Comparison of ENCODE assay signal across 25 cellular contexts in the genomic region with DNA sequence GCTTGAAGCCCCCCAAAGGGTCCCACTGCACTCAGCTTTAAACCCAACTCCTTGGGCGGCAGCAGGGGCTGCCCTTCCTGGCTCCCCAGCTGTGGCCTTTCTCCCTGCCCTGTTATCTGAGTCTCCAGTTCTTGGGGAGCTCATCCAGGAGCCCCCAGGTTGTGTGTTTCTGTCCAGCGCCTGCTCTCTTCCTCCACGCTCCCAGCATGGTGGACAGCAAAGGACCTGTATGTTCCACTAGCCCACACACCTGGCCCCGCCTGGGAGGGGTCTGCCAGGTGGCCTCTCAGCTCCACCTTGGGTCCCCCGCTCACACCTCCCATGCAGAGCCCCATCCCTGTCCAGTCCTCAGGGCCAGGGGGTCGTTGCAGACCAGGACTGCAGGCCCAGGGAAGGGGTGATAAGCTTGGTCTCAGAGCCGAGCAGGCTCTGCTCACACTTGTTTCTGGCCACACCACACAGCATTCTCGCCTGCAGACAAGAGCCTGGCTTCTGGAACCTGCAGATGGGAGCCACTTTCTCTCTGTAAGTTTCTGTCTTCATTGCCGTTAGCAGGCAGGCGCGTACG.
DNase-seq lines count a peak whose midpoint lies in the region; ATAC-seq and TF ChIP-seq lines count a peak whose summit lies in the region.
"Had no signal": no experiment of that assay in that cellular context is flagged by ENCODE, and none has a peak within 500 bp of the region (broad histone marks: within the 10 kb centered on the region; RNA-seq: fewer than 3 reads in every experiment).

No MANE protein-coding gene starts in this region.

- H3K27me3 Mint-ChIP-seq in H9 (ENCODE audit: low read depth) (no peaks in the 10 kb centered on the region; the same call in none of the 2 replicates), brain (no peaks in the 10 kb centered on the region)
- H3K27me3 Mint-ChIP-seq: activated naive CD8-positive, alpha-beta T cell treated with anti-CD3 and anti-CD28 coated beads, Interleukin-2, amount 50 U/mL, for 24 hours; IgD-negative memory B cell had no signal

- H3K36me3 ChIP-seq in spleen (peaks cover 0 to 60% (median 0%) of the 10 kb centered on the region in 6 donors), GM23248 (ENCODE audit: low read depth) (peaks cover 11% of the 10 kb centered on the region)

- no peak overlapping the region for H3K23ac ChIP-seq in H9 (ENCODE audit: insufficient read length, low read depth, low read length)

- H3K4me3 Mint-ChIP-seq in H9: no peak overlapping the region
- H3K4me3 Mint-ChIP-seq in brain: no peak overlapping the region
- no peak overlapping the region for H3K4me3 Mint-ChIP-seq in stimulated activated effector memory CD8-positive, alpha-beta T cell treated with anti-CD3 and anti-CD28 coated beads, Interleukin-12 subunit alpha, Interleukin-12 subunit beta, amount 100 ng/mL, for 72 hours
- H3K4me3 Mint-ChIP-seq: activated naive CD8-positive, alpha-beta T cell treated with anti-CD3 and anti-CD28 coated beads, Interleukin-2, amount 50 U/mL, for 24 hours; IgD-negative memory B cell had no signal

- H3K56ac ChIP-seq in H9 (ENCODE audit: insufficient read length, low read depth, low read length): no peak overlapping the region

- no peaks in the 10 kb centered on the region for H3K79me1 ChIP-seq in H9 (ENCODE audit: insufficient read depth, low read depth, low read length, poor library complexity, severe bottlenecking)

- H4K5ac ChIP-seq in H9 (ENCODE audit: insufficient read length, low read depth, low read length): no peak overlapping the region

- TF ChIP-seq CTCF in H9 (conservative IDR thresholded peaks at IDR 0.05): no peak
- no peak for TF ChIP-seq CTCF in brain (conservative IDR thresholded peaks at IDR 0.05)
- TF ChIP-seq CTCF in spleen (IDR thresholded peaks at IDR 0.05 in 8 of 11, conservative IDR thresholded peaks at IDR 0.05 in 3 of 11): no peak

- H3K27me3 ChIP-seq in H9 (ENCODE audit: insufficient read depth, low read length) (no peaks in the 10 kb centered on the region), spleen (replicated peaks in 1 of 7) (no peaks in the 10 kb centered on the region), GM23248 (replicated peaks; ENCODE audit: insufficient read depth) (no peaks in the 10 kb centered on the region)
- H3K27me3 ChIP-seq: brain microvascular endothelial cell, gastrocnemius medialis, thyroid gland had no signal

- H3K23me2 ChIP-seq in H9 (ENCODE audit: insufficient read length, low read depth, low read length, poor library complexity, severe bottlenecking): no peaks in the 10 kb centered on the region

- no peak overlapping the region for H3K18ac ChIP-seq in H9 (ENCODE audit: insufficient read length, low read depth, low read length)

- H2BK5ac ChIP-seq in H9 (ENCODE audit: insufficient read length, low read length): no peak overlapping the region

- H3K4ac ChIP-seq in H9 (ENCODE audit: low read depth, low read length): no peak overlapping the region

- H3K4me2 ChIP-seq in H9 (ENCODE audit: insufficient read depth, insufficient read length, low read length) (no peak overlapping the region), GM23248 (ENCODE audit: unreplicated experiment) (no peak overlapping the region)

- no peak overlapping the region for H2BK15ac ChIP-seq in H9 (ENCODE audit: low read depth, low read length)

- H4K91ac ChIP-seq in H9 (ENCODE audit: insufficient read length, low read depth, low read length): no peak overlapping the region

- TF ChIP-seq POLR2A in spleen (IDR thresholded peaks at IDR 0.05): no peak

- H2AFZ ChIP-seq in H9 (ENCODE audit: low read length) (no peak overlapping the region), GM23248 (no peak overlapping the region)

- H3T11ph ChIP-seq in H9 (ENCODE audit: low read length): no peak overlapping the region

- H2AK5ac ChIP-seq in H9 (ENCODE audit: insufficient read length, low read length): no peak overlapping the region

- no peaks in the 10 kb centered on the region for H3F3A ChIP-seq in GM23248 (ENCODE audit: insufficient read depth)

- intact Hi-C loops in left ventricle myocardium superior (cut with micrococcal nuclease) (no loop called here), spleen (cut with DNase I; ENCODE audit: low total_unique reads) (no loop called here)

- H3K27ac Mint-ChIP-seq in H9 (peak overlapping the region; percentile 49 to 92 (median 89); a peak in 5 of 7 replicates), brain (peak overlapping the region; percentile 31 to 98 (median 91))
- H3K27ac Mint-ChIP-seq in stimulated activated effector memory CD8-positive, alpha-beta T cell treated with anti-CD3 and anti-CD28 coated beads, Interleukin-12 subunit alpha, Interleukin-12 subunit beta, amount 100 ng/mL, for 72 hours: peak overlapping the region; percentile 79
- H3K27ac Mint-ChIP-seq: activated naive CD8-positive, alpha-beta T cell treated with anti-CD3 and anti-CD28 coated beads, Interleukin-2, amount 50 U/mL, for 24 hours had no signal

- H3K79me2 ChIP-seq in H9 (ENCODE audit: insufficient read depth, low read length): no peaks in the 10 kb centered on the region
- peaks cover 22% of the 10 kb centered on the region for H3K79me2 ChIP-seq in GM23248 (ENCODE audit: insufficient read depth)

- H4K8ac ChIP-seq in H9 (replicated peaks; ENCODE audit: insufficient read length, low read depth, low read length): no peak overlapping the region

- H4K20me1 ChIP-seq in H9 (ENCODE audit: control insufficient read depth, insufficient read depth, insufficient read length) (no peaks in the 10 kb centered on the region), GM23248 (ENCODE audit: insufficient read depth) (no peaks in the 10 kb centered on the region)

- no peaks in the 10 kb centered on the region for H3K9me2 ChIP-seq in GM23248 (ENCODE audit: insufficient read depth)

- WGBS in H9 (ENCODE audit: extremely low coverage, insufficient read length, low lambda C conversion rate): no CpG with 5 or more reads among the region's 12 CpGs
- 91 to 95% (median 92%) methylated on average over 11 to 12 of the region's 12 CpGs for WGBS in spleen, 5 donors
- 87 to 90% methylated on average over 12 of the region's 12 CpGs for WGBS in GM23248 (ENCODE audit: low coverage in 1 of 2, low lambda C conversion rate in 2 of 2, missing lambda C conversion rate in 2 of 2), 2 experiments

- no peak overlapping the region for H3K14ac ChIP-seq in H9 (ENCODE audit: insufficient read depth, low read length)

- peaks cover 5 to 13% (median 6%) of the 10 kb centered on the region in 3 experiments; a peak in 6 of 7 replicates for H3K36me3 Mint-ChIP-seq in H9 (ENCODE audit: insufficient read depth in 1 of 3, low read depth in 3 of 3)
- H3K36me3 Mint-ChIP-seq in brain: peaks cover 21% of the 10 kb centered on the region
- no peaks in the 10 kb centered on the region for H3K36me3 Mint-ChIP-seq in stimulated activated effector memory CD8-positive, alpha-beta T cell treated with anti-CD3 and anti-CD28 coated beads, Interleukin-12 subunit alpha, Interleukin-12 subunit beta, amount 100 ng/mL, for 72 hours

- H3K9me3 Mint-ChIP-seq in H9 (no peaks in the 10 kb centered on the region), brain (no peaks in the 10 kb centered on the region)
- H3K9me3 Mint-ChIP-seq in stimulated activated effector memory CD8-positive, alpha-beta T cell treated with anti-CD3 and anti-CD28 coated beads, Interleukin-12 subunit alpha, Interleukin-12 subunit beta, amount 100 ng/mL, for 72 hours: no peaks in the 10 kb centered on the region
- H3K9me3 Mint-ChIP-seq: activated naive CD8-positive, alpha-beta T cell treated with anti-CD3 and anti-CD28 coated beads, Interleukin-2, amount 50 U/mL, for 24 hours; IgD-negative memory B cell had no signal

- ATAC-seq in left ventricle myocardium superior: peak; percentile 21
- no peak for ATAC-seq in stimulated activated effector memory CD8-positive, alpha-beta T cell treated with anti-CD3 and anti-CD28 coated beads, Interleukin-12 subunit alpha, Interleukin-12 subunit beta, amount 100 ng/mL, for 72 hours
- ATAC-seq: activated naive CD8-positive, alpha-beta T cell treated with anti-CD3 and anti-CD28 coated beads, Interleukin-2, amount 50 U/mL, for 24 hours had no signal

- H3K4me1 Mint-ChIP-seq in H9: peaks cover 18 to 37% of the 10 kb centered on the region in 2 experiments
- H3K4me1 Mint-ChIP-seq in brain: peaks cover 50% of the 10 kb centered on the region
- peaks cover 5% of the 10 kb centered on the region for H3K4me1 Mint-ChIP-seq in stimulated activated effector memory CD8-positive, alpha-beta T cell treated with anti-CD3 and anti-CD28 coated beads, Interleukin-12 subunit alpha, Interleukin-12 subunit beta, amount 100 ng/mL, for 72 hours
- H3K4me1 Mint-ChIP-seq: activated naive CD8-positive, alpha-beta T cell treated with anti-CD3 and anti-CD28 coated beads, Interleukin-2, amount 50 U/mL, for 24 hours; IgD-negative memory B cell had no signal

- DNase-seq in H9: no peak
- no peak for DNase-seq in left ventricle myocardium superior
- no peak for DNase-seq in stimulated activated effector memory CD8-positive, alpha-beta T cell treated with anti-CD3 and anti-CD28 coated beads, Interleukin-12 subunit alpha, Interleukin-12 subunit beta, amount 100 ng/mL, for 72 hours (ENCODE audit: low spot score in 2 of 2)
- no peak for DNase-seq in mesenteric fat pad (ENCODE audit: low spot score)
- DNase-seq in spleen: no peak
- no peak for DNase-seq in GM23248
- DNase-seq: activated CD4-positive, alpha-beta T cell treated with anti-CD3 and anti-CD28 coated beads, Interleukin-2, amount 50 U/mL, for 4 hours; activated CD8-positive, alpha-beta memory T cell treated with anti-CD3 and anti-CD28 coated beads, Interleukin-2, amount 50 U/mL, for 4 hours; activated gamma-delta T cell treated with Interleukin-2 at 50 U/mL for 16 hours; activated naive CD8-positive, alpha-beta T cell treated with anti-CD3 and anti-CD28 coated beads, Interleukin-2, amount 50 U/mL, for 24 hours; brain microvascular endothelial cell; cortex of kidney; gastrocnemius medialis; kidney; mammary epithelial cell; NCI-H1092; NCI-H1930; NCI-H69; nucleus accumbens; stimulated activated CD4-positive, alpha-beta T cell treated with anti-CD3 and anti-CD28 coated beads, Interleukin-2, amount 100 ng/mL, for 48 hours; stimulated activated naive CD4-positive, alpha-beta T cell treated with Interleukin-2 at 50 U/mL for 16 hours; T-helper 9 cell; thyroid gland had no signal

- no peak overlapping the region for H3K9ac ChIP-seq in H9 (ENCODE audit: extremely low read depth, insufficient read length, low read length)
- no peak overlapping the region for H3K9ac ChIP-seq in GM23248

- H3K27ac ChIP-seq in H9 (ENCODE audit: insufficient read length, low read depth, low read length): no peak overlapping the region
- no peak overlapping the region for H3K27ac ChIP-seq in spleen
- no peak overlapping the region for H3K27ac ChIP-seq in GM23248
- H3K27ac ChIP-seq: brain microvascular endothelial cell, thyroid gland had no signal

- in situ Hi-C loops in GM23248 (cut with MboI): no loop called here

- no peak overlapping the region for H3K4me3 ChIP-seq in spleen
- H3K4me3 ChIP-seq in GM23248: no peak overlapping the region
- H3K4me3 ChIP-seq: gastrocnemius medialis, thyroid gland had no signal

- peaks cover 4% of the 10 kb centered on the region; the same call in 1 of the 2 replicates for H3K4me1 ChIP-seq in H9 (ENCODE audit: insufficient read depth, low read length)
- peaks cover 0 to 7% (median 2%) of the 10 kb centered on the region in 6 donors for H3K4me1 ChIP-seq in spleen
- H3K4me1 ChIP-seq in GM23248 (ENCODE audit: insufficient read depth): no peaks in the 10 kb centered on the region

- H2BK12ac ChIP-seq in H9 (ENCODE audit: insufficient read length, low read depth, low read length): no peak overlapping the region

- no peaks in the 10 kb centered on the region for H3K9me3 ChIP-seq in H9 (ENCODE audit: control insufficient read depth, low read depth, low read length)
- no peaks in the 10 kb centered on the region for H3K9me3 ChIP-seq in spleen
- no peaks in the 10 kb centered on the region for H3K9me3 ChIP-seq in GM23248 (ENCODE audit: low read depth)
- H3K9me3 ChIP-seq: gastrocnemius medialis, thyroid gland had no signal

- H2BK120ac ChIP-seq in H9 (ENCODE audit: low read depth, low read length, poor library complexity, severe bottlenecking): no peak overlapping the region

- H2BK20ac ChIP-seq in H9 (ENCODE audit: low read depth, low read length, poor library complexity, severe bottlenecking): no peak overlapping the region
